ENCODE assay signal across 8 cellular contexts in the genomic region with DNA sequence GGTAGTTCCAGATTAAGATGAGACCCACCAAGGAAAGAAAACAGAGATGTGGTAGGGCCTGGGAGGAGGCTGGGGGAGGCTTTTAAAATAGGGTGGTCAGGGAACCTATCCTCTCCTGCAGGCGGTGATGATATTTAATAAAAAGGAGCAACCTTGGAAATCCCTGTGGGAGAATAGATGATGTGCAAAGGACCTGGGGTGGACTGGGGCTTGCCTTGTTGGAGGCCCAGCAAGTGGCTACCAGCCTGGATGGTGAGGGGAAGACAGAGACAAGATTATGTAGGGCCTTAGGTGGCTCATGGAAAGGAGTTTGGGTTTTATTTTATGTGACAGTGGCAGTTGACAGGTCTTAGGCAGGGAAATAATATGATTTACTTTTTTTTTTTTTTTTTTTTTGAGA. TPM values are rescaled to one million over a fixed set of nuclear protein-coding genes. Genes with fewer than 3 reads are reported as not detected.
DNase-seq lines count a peak whose midpoint lies in the region; ATAC-seq and TF ChIP-seq lines count a peak whose summit lies in the region.

No MANE protein-coding gene starts in this region.

- WGBS in ovary, 3 donors = 88 to 93% (median 89%) methylated on average over 1 of the region's 1 CpG

- no peaks in the 10 kb centered on the region for H3K9me3 Mint-ChIP-seq in stimulated activated naive CD8-positive, alpha-beta T cell treated with anti-CD3 and anti-CD28 coated beads, Interleukin-15, Interleukin-2, amounts not matched to agents 100 ng/mL and 50 ng/mL, for 24 hours
- H3K9me3 Mint-ChIP-seq in activated naive CD8-positive, alpha-beta T cell treated with anti-CD3 and anti-CD28 coated beads, Interleukin-2, amount 50 U/mL, for 24 hours = no peaks in the 10 kb centered on the region

- TF ChIP-seq POLR2A in ovary (IDR thresholded peaks at IDR 0.05) = no peak

- H3K27ac ChIP-seq in muscle layer of duodenum (ENCODE audit: low read length) (no peak overlapping the region), ovary (no peak overlapping the region)

- H3K27me3 ChIP-seq in muscle layer of duodenum (ENCODE audit: low read depth, low read length) = no peaks in the 10 kb centered on the region
- no peaks in the 10 kb centered on the region for H3K27me3 ChIP-seq in ovary

- intact Hi-C loops in ovary (cut with DNase I) = loop anchor here in 3 of 4 donors (5.0 to 10.0 kb wide), 4 partner anchors 92 to 347 kb away; partner anchors contain the start of genes MOSMO (in 3 of the 3), PDZD9 (in 3 of the 3), EEF2K (in 1 of the 3) and UQCRC2 (in 1 of the 3)

- peaks cover 52% of the 10 kb centered on the region for H3K36me3 Mint-ChIP-seq in stimulated activated naive CD8-positive, alpha-beta T cell treated with anti-CD3 and anti-CD28 coated beads, Interleukin-15, Interleukin-2, amounts not matched to agents 100 ng/mL and 50 ng/mL, for 24 hours (ENCODE audit: low read depth)
- peaks cover 28% of the 10 kb centered on the region for H3K36me3 Mint-ChIP-seq in activated naive CD8-positive, alpha-beta T cell treated with anti-CD3 and anti-CD28 coated beads, Interleukin-2, amount 50 U/mL, for 24 hours (ENCODE audit: low read depth)

- H3K4me1 Mint-ChIP-seq in stimulated activated naive CD8-positive, alpha-beta T cell treated with anti-CD3 and anti-CD28 coated beads, Interleukin-15, Interleukin-2, amounts not matched to agents 100 ng/mL and 50 ng/mL, for 24 hours (ENCODE audit: low read depth) = peaks cover 45% of the 10 kb centered on the region
- peaks cover 42% of the 10 kb centered on the region for H3K4me1 Mint-ChIP-seq in activated naive CD8-positive, alpha-beta T cell treated with anti-CD3 and anti-CD28 coated beads, Interleukin-2, amount 50 U/mL, for 24 hours

- no peak for ATAC-seq in stimulated activated naive CD8-positive, alpha-beta T cell treated with anti-CD3 and anti-CD28 coated beads, Interleukin-15, Interleukin-2, amounts not matched to agents 100 U/mL and 50 U/mL, for 24 hours
- no peak for ATAC-seq in activated naive CD8-positive, alpha-beta T cell treated with anti-CD3 and anti-CD28 coated beads, Interleukin-2, amount 50 U/mL, for 24 hours
- no peak for ATAC-seq in HG02885 (IDR thresholded peaks at IDR 0.05; ENCODE audit: poor library complexity, unreplicated experiment)

- H3K36me3 ChIP-seq in muscle layer of duodenum (ENCODE audit: control insufficient read depth in 1 of 2, insufficient read depth in 2 of 2, low read length in 2 of 2) (peaks cover 7 to 15% of the 10 kb centered on the region in 2 donors), ovary (no peaks in the 10 kb centered on the region)

- peak overlapping the region; percentile 98 for H3K27ac Mint-ChIP-seq in stimulated activated naive CD8-positive, alpha-beta T cell treated with anti-CD3 and anti-CD28 coated beads, Interleukin-15, Interleukin-2, amounts not matched to agents 100 ng/mL and 50 ng/mL, for 24 hours
- H3K27ac Mint-ChIP-seq in activated naive CD8-positive, alpha-beta T cell treated with anti-CD3 and anti-CD28 coated beads, Interleukin-2, amount 50 U/mL, for 24 hours = peak overlapping the region; percentile 97

- no peak for DNase-seq in stimulated activated naive CD8-positive, alpha-beta T cell treated with anti-CD3 and anti-CD28 coated beads, Interleukin-15, Interleukin-2, amounts not matched to agents 100 U/mL and 50 U/mL, for 24 hours
- no peak for DNase-seq in activated naive CD8-positive, alpha-beta T cell treated with anti-CD3 and anti-CD28 coated beads, Interleukin-2, amount 50 U/mL, for 24 hours
- DNase-seq in inferior parietal cortex (ENCODE audit: extremely low spot score) (no peak), NCI-H2196 (lab: John Stamatoyannopoulos, UW; ENCODE audit: unreplicated experiment) (no peak), ovary (no peak)

- H3K27me3 Mint-ChIP-seq in stimulated activated naive CD8-positive, alpha-beta T cell treated with anti-CD3 and anti-CD28 coated beads, Interleukin-15, Interleukin-2, amounts not matched to agents 100 ng/mL and 50 ng/mL, for 24 hours = no peaks in the 10 kb centered on the region
- H3K27me3 Mint-ChIP-seq in activated naive CD8-positive, alpha-beta T cell treated with anti-CD3 and anti-CD28 coated beads, Interleukin-2, amount 50 U/mL, for 24 hours = peaks cover 3% of the 10 kb centered on the region

- TF ChIP-seq EP300 in ovary (IDR thresholded peaks at IDR 0.05) = no peak

- H3K9me3 ChIP-seq in muscle layer of duodenum (ENCODE audit: control insufficient read depth in 1 of 2, low read length in 2 of 2) (no peaks in the 10 kb centered on the region), ovary (no peaks in the 10 kb centered on the region)

- peak overlapping the region; percentile 97 for H3K4me3 Mint-ChIP-seq in stimulated activated naive CD8-positive, alpha-beta T cell treated with anti-CD3 and anti-CD28 coated beads, Interleukin-15, Interleukin-2, amounts not matched to agents 100 ng/mL and 50 ng/mL, for 24 hours
- H3K4me3 Mint-ChIP-seq in activated naive CD8-positive, alpha-beta T cell treated with anti-CD3 and anti-CD28 coated beads, Interleukin-2, amount 50 U/mL, for 24 hours = peak overlapping the region; percentile 97

- no peak for TF ChIP-seq CTCF in ovary (IDR thresholded peaks at IDR 0.05)

- H3K4me3 ChIP-seq in muscle layer of duodenum (ENCODE audit: low read depth in 1 of 2, low read length in 2 of 2) (peak overlapping the region; percentile 94 to 95), ovary (no peak overlapping the region)

- H3K4me1 ChIP-seq in muscle layer of duodenum (ENCODE audit: control insufficient read depth in 1 of 2, insufficient read depth in 2 of 2, low read length in 2 of 2) = peaks cover 8 to 22% of the 10 kb centered on the region in 2 donors
- no peaks in the 10 kb centered on the region for H3K4me1 ChIP-seq in ovary (ENCODE audit: insufficient read depth)

RNA-seq across cellular contexts. Expression of gene POLR3E, which starts 1.8 kb away (rescaled TPM):
- 10 to 100 TPM; 23.5 to 57.0 (median 40.8) TPM for total RNA-seq in ovary
- polyA plus RNA-seq in ovary = 10 to 100 TPM; 18.6 to 27.1 TPM
